18 cellular contexts compared by ENCODE assay signal in the genomic region with DNA sequence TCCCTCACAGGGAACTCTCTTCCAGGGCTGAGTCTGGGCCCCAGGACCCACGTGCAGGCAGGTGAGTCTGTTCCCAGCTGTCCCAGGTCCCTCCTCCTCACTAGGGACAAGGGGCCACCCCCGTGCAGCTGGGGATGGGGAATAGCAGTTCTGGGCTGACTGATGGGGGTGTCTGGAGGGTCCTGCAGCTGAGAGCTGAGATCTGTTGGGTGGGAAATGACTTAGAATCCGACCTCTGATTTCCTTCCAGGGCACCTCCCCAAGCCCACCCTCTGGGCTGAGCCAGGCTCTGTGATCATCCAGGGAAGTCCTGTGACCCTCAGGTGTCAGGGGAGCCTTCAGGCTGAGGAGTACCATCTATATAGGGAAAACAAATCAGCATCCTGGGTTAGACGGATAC. TPM values are rescaled to one million over a fixed set of nuclear protein-coding genes. Genes with fewer than 3 reads are reported as not detected.
"Had no signal": no experiment of that assay in that cellular context is flagged by ENCODE, and none has a peak within 500 bp of the region (broad histone marks: within the 10 kb centered on the region; RNA-seq: fewer than 3 reads in every experiment).

No MANE protein-coding gene starts in this region.

- H3K36me3 ChIP-seq: gastrocnemius medialis, prostate gland, stomach had no signal

- H3K9me3 Mint-ChIP-seq: activated T-helper 2 cell treated with anti-CD3 and anti-CD28 coated beads, Interferon-gamma antibody, Interleukin-2, Interleukin-4, amounts not matched to agents 10 μg/mL and 5 μg/mL and 100 μg/mL, durations not matched to agents 14 hours and 24 hours and 36 hours had no signal

- H3K4me3 ChIP-seq: gastrocnemius medialis, prostate gland, skin epidermis had no signal

- H3K27ac Mint-ChIP-seq: activated T-helper 2 cell treated with anti-CD3 and anti-CD28 coated beads, Interferon-gamma antibody, Interleukin-2, Interleukin-4, amounts not matched to agents 10 μg/mL and 5 μg/mL and 100 μg/mL, durations not matched to agents 14 hours and 24 hours and 36 hours; endodermal cell; nephron progenitor cell had no signal

- ATAC-seq: gastrocnemius medialis had no signal

- H3K4me3 Mint-ChIP-seq: endodermal cell, nephron progenitor cell had no signal

- H3K27me3 ChIP-seq: gastrocnemius medialis had no signal

- H3K4me1 Mint-ChIP-seq: endodermal cell, nephron progenitor cell had no signal

- H3K27ac ChIP-seq: gastrocnemius medialis, prostate gland had no signal

- DNase-seq: activated CD4-positive, alpha-beta T cell treated with anti-CD3 and anti-CD28 coated beads, Interleukin-2, amount 50 U/mL, for 4 hours; activated naive CD4-positive, alpha-beta T cell treated with anti-CD3 and anti-CD28 coated beads, Interleukin-2, amount 50 U/mL, for 16 hours; activated T-cell treated with anti-CD3 and anti-CD28 coated beads, Interleukin-2, amount 50 U/mL, for 1 hour; endodermal cell; gastrocnemius medialis; islet precursor cell; mesendoderm; nephron progenitor cell; right cardiac atrium; stimulated activated CD4-positive, alpha-beta T cell treated with anti-CD3 and anti-CD28 coated beads, Interleukin-4, amount 100 ng/mL, for 4 hours; stimulated activated CD8-positive, alpha-beta memory T cell treated with anti-CD3 and anti-CD28 coated beads, Interleukin-4, amount 100 ng/mL, for 48 hours; stomach had no signal

- H3K9me3 ChIP-seq: gastrocnemius medialis, prostate gland, stomach had no signal

- H3K4me1 ChIP-seq: gastrocnemius medialis, prostate gland, stomach had no signal

RNA-seq across cellular contexts. Expression of a gene that starts 0.5 kb away (rescaled TPM):
- total RNA-seq: activated T-helper 2 cell treated with anti-CD3 and anti-CD28 coated beads, Interferon-gamma antibody, Interleukin-2, Interleukin-4, amounts not matched to agents 10 μg/mL and 5 μg/mL and 100 μg/mL, durations not matched to agents 14 hours and 24 hours and 36 hours; chondrocyte; dermis microvascular lymphatic vessel endothelial cell; endodermal cell; epithelial cell of proximal tubule had no signal

RNA-seq across cellular contexts. Expression of a gene that starts 19.4 kb away (rescaled TPM):
- total RNA-seq: activated T-helper 2 cell treated with anti-CD3 and anti-CD28 coated beads, Interferon-gamma antibody, Interleukin-2, Interleukin-4, amounts not matched to agents 10 μg/mL and 5 μg/mL and 100 μg/mL, durations not matched to agents 14 hours and 24 hours and 36 hours; chondrocyte; dermis microvascular lymphatic vessel endothelial cell; endodermal cell; epithelial cell of proximal tubule; stomach had no signal

RNA-seq across cellular contexts. Expression of a gene that starts 56.2 kb away (rescaled TPM):
- total RNA-seq: activated T-helper 2 cell treated with anti-CD3 and anti-CD28 coated beads, Interferon-gamma antibody, Interleukin-2, Interleukin-4, amounts not matched to agents 10 μg/mL and 5 μg/mL and 100 μg/mL, durations not matched to agents 14 hours and 24 hours and 36 hours; chondrocyte; dermis microvascular lymphatic vessel endothelial cell; endodermal cell; epithelial cell of proximal tubule had no signal
